ENCODE assay signal across 8 cellular contexts in genomic region chr17:27352481-27353460, GRCh38. TPM values are rescaled to one million over a fixed set of nuclear protein-coding genes. Genes with fewer than 3 reads are reported as not detected.
A peak's percentile ranks its signal among the peaks of the same experiment; 100 is the strongest.
DNase-seq lines count a peak whose midpoint lies in the region; ATAC-seq and TF ChIP-seq lines count a peak whose summit lies in the region.

No MANE protein-coding gene starts in this region.

- H3K4me2 ChIP-seq in BLaER1: peak overlapping the region; percentile 79
- H3K4me2 ChIP-seq in Loucy (ENCODE audit: low read depth, low read length, poor library complexity, severe bottlenecking): peak overlapping the region; percentile 75

- H3K9ac ChIP-seq in BLaER1: peak overlapping the region; percentile 84
- peak overlapping the region; percentile 93 for H3K9ac ChIP-seq in Loucy (ENCODE audit: low read depth, low read length, poor library complexity, severe bottlenecking)

- peak overlapping the region; percentile 96 for H2AFZ ChIP-seq in Loucy (ENCODE audit: low read length)

- no peaks in the 10 kb centered on the region for H4K20me1 ChIP-seq in BLaER1
- no peaks in the 10 kb centered on the region for H4K20me1 ChIP-seq in Loucy (ENCODE audit: insufficient read depth, low read length, poor library complexity, severe bottlenecking)

- no peaks in the 10 kb centered on the region for H3K9me2 ChIP-seq in Loucy (replicated peaks; ENCODE audit: low read depth, low read length)

- H3K36me3 Mint-ChIP-seq in naive thymus-derived CD4-positive, alpha-beta T cell: peaks cover 0 to 1% (median 0%) of the 10 kb centered on the region in 5 donors

- H3K4me1 ChIP-seq in BLaER1 (peaks cover 56% of the 10 kb centered on the region), Loucy (ENCODE audit: insufficient read depth, low read length, poor library complexity, severe bottlenecking) (peaks cover 26% of the 10 kb centered on the region)
- H3K4me1 ChIP-seq in naive thymus-derived CD4-positive, alpha-beta T cell (ENCODE audit: control insufficient read depth in 2 of 2, insufficient read depth in 2 of 2, low read length in 2 of 2): peaks cover 7 to 14% of the 10 kb centered on the region in 2 donors

- H3F3A ChIP-seq in Loucy (ENCODE audit: low read depth): no peaks in the 10 kb centered on the region

- H3K4me3 Mint-ChIP-seq in naive thymus-derived CD4-positive, alpha-beta T cell: peak overlapping the region; percentile 30 to 93 (median 71)

- H3K27me3 Mint-ChIP-seq in naive thymus-derived CD4-positive, alpha-beta T cell: no peaks in the 10 kb centered on the region

- intact Hi-C loops in naive thymus-derived CD4-positive, alpha-beta T cell (cut with micrococcal nuclease): loop anchor here (1.0 to 5.0 kb wide), 8 partner anchors 20 to 299 kb away; partner anchors contain the start of genes KSR1 (in 1 of the 2) and WSB1 (in 1 of the 2)

- POLR2A ChIA-PET in naive thymus-derived CD4-positive, alpha-beta T cell (lab: Charles Lee): interaction anchor here (1.0 to 3.6 kb wide), 2 partner anchors 58 to 247 kb away, joined by 3 to 23 read pairs; partner anchors contain the start of gene WSB1

- H3K9me3 ChIP-seq in BLaER1 (peaks cover 4% of the 10 kb centered on the region; the same call in 1 of the 2 replicates), Loucy (ENCODE audit: insufficient read depth, low read depth, low read length) (no peaks in the 10 kb centered on the region)
- no peaks in the 10 kb centered on the region for H3K9me3 ChIP-seq in naive thymus-derived CD4-positive, alpha-beta T cell (ENCODE audit: control insufficient read depth in 2 of 3, low read length in 3 of 3)

- H3K27ac ChIP-seq in BLaER1 (peak overlapping the region; percentile 90), coronary artery (peak overlapping the region; percentile 94 to 95)
- peak overlapping the region; percentile 83 for H3K27ac ChIP-seq in naive thymus-derived CD4-positive, alpha-beta T cell (ENCODE audit: low read depth, low read length)

- H3K9me3 Mint-ChIP-seq in naive thymus-derived CD4-positive, alpha-beta T cell: no peaks in the 10 kb centered on the region

- TF ChIP-seq CTCF in Loucy (conservative IDR thresholded peaks at IDR 0.05; ENCODE audit: low read length) (no peak), coronary artery (IDR thresholded peaks at IDR 0.05) (no peak)

- CTCF ChIA-PET in naive thymus-derived CD4-positive, alpha-beta T cell (lab: Charles Lee): interaction anchor here (3.1 kb wide), 1 partner anchor 247 kb away, joined by 18 read pairs; no protein-coding TSS in a partner anchor

- peak overlapping the region; percentile 46 to 94 (median 76) for H3K27ac Mint-ChIP-seq in naive thymus-derived CD4-positive, alpha-beta T cell

- H3K79me2 ChIP-seq in Loucy (ENCODE audit: insufficient read depth, low read length): peaks cover 8% of the 10 kb centered on the region; the same call in 1 of the 2 replicates

- DNase-seq in coronary artery (ENCODE audit: low spot score): no peak
- DNase-seq in naive thymus-derived CD4-positive, alpha-beta T cell: peak in 1 of 9 donors; percentile 8
- no peak for DNase-seq in amniotic stem cell (lab: John Stamatoyannopoulos, UW)
- no peak for DNase-seq in AG08396 (ENCODE audit: low spot score)
- DNase-seq in activated CD4-positive, CD25-positive, alpha-beta regulatory T cell (lab: John Stamatoyannopoulos, UW): no peak
- no peak for DNase-seq in NCI-H226

- H3K27me3 ChIP-seq in BLaER1 (no peaks in the 10 kb centered on the region), Loucy (ENCODE audit: insufficient read depth, low read length, poor library complexity, severe bottlenecking) (no peaks in the 10 kb centered on the region)
- H3K27me3 ChIP-seq in naive thymus-derived CD4-positive, alpha-beta T cell (ENCODE audit: control insufficient read depth in 2 of 2, insufficient read depth in 2 of 2, low read length in 2 of 2): no peaks in the 10 kb centered on the region

- H3K4me3 ChIP-seq in BLaER1 (peak overlapping the region; percentile 78), Loucy (ENCODE audit: low read length, poor library complexity, severe bottlenecking) (peak overlapping the region; percentile 84), coronary artery (peak overlapping the region; percentile 70)
- peak overlapping the region; percentile 85 for H3K4me3 ChIP-seq in naive thymus-derived CD4-positive, alpha-beta T cell (ENCODE audit: low read length)

- peaks cover 12 to 36% (median 29%) of the 10 kb centered on the region in 7 donors for H3K4me1 Mint-ChIP-seq in naive thymus-derived CD4-positive, alpha-beta T cell

- ATAC-seq in naive thymus-derived CD4-positive, alpha-beta T cell: no peak

- no peaks in the 10 kb centered on the region for H3K36me3 ChIP-seq in BLaER1
- no peaks in the 10 kb centered on the region for H3K36me3 ChIP-seq in Loucy (ENCODE audit: insufficient read depth, low read length)
- no peaks in the 10 kb centered on the region for H3K36me3 ChIP-seq in naive thymus-derived CD4-positive, alpha-beta T cell (ENCODE audit: control insufficient read depth in 2 of 3, insufficient read depth in 3 of 3, low read length in 3 of 3)

RNA-seq across cellular contexts. Expression of gene WSB1, which starts 58.9 kb away (rescaled TPM):
- 100 to 1,000 TPM; 110 to 185 (median 134) TPM for total RNA-seq in naive thymus-derived CD4-positive, alpha-beta T cell
- polyA plus RNA-seq in naive thymus-derived CD4-positive, alpha-beta T cell: 100 to 1,000 TPM; 170 to 204 TPM
